ENCODE assay signal across 20 cellular contexts in the genomic region with DNA sequence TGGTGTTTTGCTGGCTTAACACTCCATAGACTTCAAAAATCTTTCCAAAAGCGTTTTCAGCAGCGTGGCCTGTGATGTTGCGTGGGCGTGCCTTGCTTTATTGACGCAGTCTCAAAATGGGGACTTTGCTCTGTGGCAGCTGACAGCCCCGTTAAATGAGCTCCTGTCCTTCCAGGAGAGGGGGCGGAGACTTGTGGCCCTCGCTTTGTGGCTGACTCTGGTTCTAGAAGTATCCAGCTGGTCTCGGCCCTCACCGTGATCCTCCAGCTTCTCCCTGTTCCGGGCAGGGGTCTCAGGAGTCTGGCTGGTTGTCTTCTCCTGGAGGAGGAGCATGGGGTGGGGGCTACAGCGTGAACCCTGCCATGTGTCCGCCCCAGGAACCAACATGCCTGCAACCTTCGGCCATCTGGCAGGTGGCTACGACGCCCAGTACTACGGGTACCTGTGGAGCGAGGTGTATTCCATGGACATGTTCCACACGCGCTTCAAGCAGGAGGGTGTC. TPM values are rescaled to one million over a fixed set of nuclear protein-coding genes. Genes with fewer than 3 reads are reported as not detected.
"Had no signal": no experiment of that assay in that cellular context is flagged by ENCODE, and none has a peak within 500 bp of the region (broad histone marks: within the 10 kb centered on the region; RNA-seq: fewer than 3 reads in every experiment).

No MANE protein-coding gene starts in this region.

- H3K4me1 ChIP-seq: psoas muscle, testis had no signal

- H3K4me3 Mint-ChIP-seq: activated naive CD8-positive, alpha-beta T cell; activated T-cell treated with anti-CD3 and anti-CD28 coated beads, Interleukin-2, amount 50 U/mL, for 24 hours; brain; natural killer cell treated with Interleukin-12 subunit alpha and Interleukin-12 subunit beta and Interleukin-15 and Interleukin-18, amount 100 ng/mL, for 72 hours; stimulated activated naive CD8-positive, alpha-beta T cell treated with anti-CD3 and anti-CD28 coated beads, Interleukin-15, amount 100 ng/mL, for 72 hours had no signal

- H3K9me3 Mint-ChIP-seq: activated T-cell treated with anti-CD3 and anti-CD28 coated beads, Interleukin-2, amount 50 U/mL, for 24 hours; brain; natural killer cell treated with Interleukin-12 subunit alpha and Interleukin-12 subunit beta and Interleukin-15 and Interleukin-18, amount 100 ng/mL, for 72 hours; stimulated activated naive CD8-positive, alpha-beta T cell treated with anti-CD3 and anti-CD28 coated beads, Interleukin-15, amount 100 ng/mL, for 72 hours had no signal

- H3K4me3 ChIP-seq: psoas muscle, testis had no signal

- H3K27ac Mint-ChIP-seq: activated naive CD8-positive, alpha-beta T cell; activated T-cell treated with anti-CD3 and anti-CD28 coated beads, Interleukin-2, amount 50 U/mL, for 24 hours; brain; natural killer cell treated with Interleukin-12 subunit alpha and Interleukin-12 subunit beta and Interleukin-15 and Interleukin-18, amount 100 ng/mL, for 72 hours had no signal

- H3K9me3 ChIP-seq: psoas muscle, testis had no signal

- H3K4me1 Mint-ChIP-seq: brain; stimulated activated naive CD8-positive, alpha-beta T cell treated with anti-CD3 and anti-CD28 coated beads, Interleukin-15, amount 100 ng/mL, for 72 hours had no signal

- H3K27me3 Mint-ChIP-seq: activated naive CD8-positive, alpha-beta T cell; activated T-cell treated with anti-CD3 and anti-CD28 coated beads, Interleukin-2, amount 50 U/mL, for 24 hours; brain; natural killer cell treated with Interleukin-12 subunit alpha and Interleukin-12 subunit beta and Interleukin-15 and Interleukin-18, amount 100 ng/mL, for 72 hours; stimulated activated naive CD8-positive, alpha-beta T cell treated with anti-CD3 and anti-CD28 coated beads, Interleukin-15, amount 100 ng/mL, for 72 hours had no signal

- DNase-seq: activated CD4-positive, alpha-beta T cell treated with anti-CD3 and anti-CD28 coated beads, Interleukin-2, amount 50 U/mL, for 4 hours; activated CD4-positive, CD25-positive, alpha-beta regulatory T cell treated with anti-CD3 and anti-CD28 coated beads, Interleukin-2, amount 50 U/mL, for 72 hours; activated effector memory CD4-positive, alpha-beta T cell treated with Interleukin-2 at 50 U/mL for 16 hours; activated T-cell treated with anti-CD3 and anti-CD28 coated beads, Interleukin-2, amount 50 U/mL, for 24 hours; amygdala; glutamatergic neuron; left cardiac atrium; mammary epithelial cell; occipital lobe; psoas muscle; stimulated activated CD4-positive, alpha-beta T cell treated with anti-CD3 and anti-CD28 coated beads, Interleukin-2, amount 100 ng/mL, for 48 hours; stimulated activated naive CD8-positive, alpha-beta T cell treated with anti-CD3 and anti-CD28 coated beads, Interleukin-15, amount 100 ng/mL, for 72 hours; T-helper 9 cell; testis had no signal

- H3K27ac ChIP-seq: psoas muscle, testis had no signal

- ATAC-seq: esophagus mucosa; left cardiac atrium; natural killer cell treated with Interleukin-12 subunit alpha and Interleukin-12 subunit beta and Interleukin-15 and Interleukin-18, amount 100 ng/mL, for 72 hours; stimulated activated naive CD8-positive, alpha-beta T cell treated with anti-CD3 and anti-CD28 coated beads, Interleukin-15, amount 100 ng/mL, for 72 hours had no signal

- H3K27me3 ChIP-seq: testis had no signal

RNA-seq across cellular contexts. Expression of a gene that starts 55.9 kb away (rescaled TPM):
- total RNA-seq: dermis microvascular lymphatic vessel endothelial cell; left cardiac atrium; mucosa of gallbladder; natural killer cell treated with Interleukin-12 subunit alpha and Interleukin-12 subunit beta and Interleukin-15 and Interleukin-18, amount 100 ng/mL, for 72 hours had no signal
